20 cellular contexts compared by ENCODE assay signal in the genomic region with DNA sequence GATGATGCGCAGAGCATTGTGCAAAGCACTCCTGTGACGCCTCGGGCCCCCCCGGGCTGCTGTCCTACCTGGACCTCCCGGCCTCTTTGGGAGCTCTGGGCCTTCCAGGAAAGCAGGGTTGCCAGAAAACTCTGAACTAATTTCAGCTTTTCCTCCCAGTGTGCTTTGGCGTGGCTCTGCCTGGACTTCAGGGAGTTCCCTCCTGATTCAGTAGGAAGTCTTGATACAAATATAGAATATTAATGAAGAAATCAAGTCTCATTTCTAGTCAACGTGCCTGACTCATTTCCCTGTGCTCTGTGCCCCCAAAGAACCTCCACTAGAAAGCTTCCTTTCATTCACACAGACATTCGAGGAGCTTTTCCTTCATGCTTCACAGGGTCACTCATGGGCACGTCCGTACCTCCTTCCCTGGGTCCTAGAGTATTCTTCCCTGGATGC.
A peak's percentile ranks its signal among the peaks of the same experiment; 100 is the strongest.
DNase-seq lines count a peak whose midpoint lies in the region; ATAC-seq and TF ChIP-seq lines count a peak whose summit lies in the region.
"Had no signal": no experiment of that assay in that cellular context is flagged by ENCODE, and none has a peak within 500 bp of the region (broad histone marks: within the 10 kb centered on the region; RNA-seq: fewer than 3 reads in every experiment).

No MANE protein-coding gene starts in this region.

- POLR2A ChIA-PET in IMR-90 (lab: Charles Lee; ENCODE audit: unreplicated experiment) (interaction anchor here (0.6 kb wide), 1 partner anchor 203 kb away, joined by 3 read pairs; no protein-coding TSS in a partner anchor), T-cell (lab: Charles Lee) (no interaction called here)

- H3K4me3 ChIP-seq in IMR-90 (ENCODE audit: insufficient read depth, low read depth, low read length) (no peak overlapping the region), gastroesophageal sphincter (no peak overlapping the region), skeletal muscle tissue (ENCODE audit: low read length in 3 of 3) (no peak overlapping the region)
- H3K4me3 ChIP-seq: BLaER1, prostate gland had no signal

- H3K9ac ChIP-seq in IMR-90 (ENCODE audit: low read depth, low read length) = no peak overlapping the region
- H3K9ac ChIP-seq in skeletal muscle tissue (ENCODE audit: low read depth in 1 of 3, low read length in 3 of 3) = no peak overlapping the region
- H3K9ac ChIP-seq: BLaER1 had no signal

- no peak for TF ChIP-seq RAD21 in IMR-90 (IDR thresholded peaks at IDR 0.05; ENCODE audit: low read length)

- dilution Hi-C loops in IMR-90 (cut with HindIII; ENCODE audit: low sequenced_read_pairs, unreplicated experiment) = no loop called here

- H4K91ac ChIP-seq in IMR-90 (ENCODE audit: insufficient read depth, low read depth, low read length) = no peak overlapping the region

- H2BK15ac ChIP-seq in IMR-90 (ENCODE audit: low read depth, low read length) = no peak overlapping the region

- no peak overlapping the region for H2AK5ac ChIP-seq in IMR-90 (ENCODE audit: low read depth, low read length)

- H3K9me1 ChIP-seq in IMR-90 (ENCODE audit: insufficient read depth, low read length) = no peaks in the 10 kb centered on the region

- H3K27me3 ChIP-seq in IMR-90 (ENCODE audit: control insufficient read depth, insufficient read depth, low read length) = no peaks in the 10 kb centered on the region
- H3K27me3 ChIP-seq in gastroesophageal sphincter = no peaks in the 10 kb centered on the region
- no peaks in the 10 kb centered on the region for H3K27me3 ChIP-seq in skeletal muscle tissue (ENCODE audit: control insufficient read depth in 3 of 3, insufficient read depth in 3 of 3, low read length in 3 of 3)
- H3K27me3 ChIP-seq: BLaER1 had no signal

- CTCF ChIA-PET in IMR-90 (lab: Yijun Ruan, JAX) = interaction anchor here (0.8 kb wide), 1 partner anchor 255 kb away, joined by 3 read pairs; no protein-coding TSS in a partner anchor
- CTCF ChIA-PET in T-cell (lab: Charles Lee) = no interaction called here

- H3K23ac ChIP-seq in IMR-90 (ENCODE audit: low read depth, low read length) = no peak overlapping the region

- no peak overlapping the region for H3K18ac ChIP-seq in IMR-90 (ENCODE audit: low read depth, low read length)

- TF ChIP-seq POLR2A in IMR-90 (IDR thresholded peaks at IDR 0.05; ENCODE audit: low read depth, low read length) (no peak), gastroesophageal sphincter (IDR thresholded peaks at IDR 0.05) (no peak)

- in situ Hi-C loops in IMR-90 (cut with MboI; ENCODE audit: low sequenced_read_pairs) = no loop called here

- H3K4me1 ChIP-seq in IMR-90 (ENCODE audit: control insufficient read depth, insufficient read depth, low read length) = peaks cover 6% of the 10 kb centered on the region
- peaks cover 0 to 54% (median 3%) of the 10 kb centered on the region in 3 donors for H3K4me1 ChIP-seq in gastroesophageal sphincter
- H3K4me1 ChIP-seq in skeletal muscle tissue (ENCODE audit: control insufficient read depth in 3 of 3, insufficient read depth in 3 of 3, low read length in 3 of 3) = peaks cover 0 to 5% (median 0%) of the 10 kb centered on the region in 3 donors
- H3K4me1 ChIP-seq: BLaER1, Caco-2 had no signal

- no peak overlapping the region for H3K14ac ChIP-seq in IMR-90 (replicated peaks; ENCODE audit: low read depth, low read length)

- no peak overlapping the region for H4K8ac ChIP-seq in IMR-90 (ENCODE audit: low read depth in 2 of 2, low read length in 2 of 2)

- H3K36me3 Mint-ChIP-seq in T-cell = peaks cover 39% of the 10 kb centered on the region

- H2BK120ac ChIP-seq in IMR-90 (ENCODE audit: low read depth, low read length) = no peak overlapping the region

- H3K56ac ChIP-seq in IMR-90 (ENCODE audit: extremely low read depth, insufficient read depth, low read length) = no peak overlapping the region

- no peak overlapping the region for H3K4me3 Mint-ChIP-seq in T-cell
- H3K4me3 Mint-ChIP-seq: activated naive CD4-positive, alpha-beta T cell treated with anti-CD3 and anti-CD28 coated beads, Interleukin-2, amount 50 U/mL, for 24 hours; neural crest cell; stimulated activated naive CD8-positive, alpha-beta T cell treated with anti-CD3 and anti-CD28 coated beads, Interleukin-15, Interleukin-2, amounts not matched to agents 100 ng/mL and 50 ng/mL, for 24 hours had no signal

- H4K5ac ChIP-seq in IMR-90 (ENCODE audit: low read depth, low read length) = no peak overlapping the region

- TF ChIP-seq EP300 in gastroesophageal sphincter (IDR thresholded peaks at IDR 0.05) = no peak

- no peaks in the 10 kb centered on the region for H3K9me3 ChIP-seq in IMR-90 (ENCODE audit: control insufficient read depth, insufficient read depth, low read length)
- no peaks in the 10 kb centered on the region for H3K9me3 ChIP-seq in gastroesophageal sphincter
- H3K9me3 ChIP-seq in skeletal muscle tissue (ENCODE audit: control insufficient read depth in 3 of 3, low read length in 3 of 3) = no peaks in the 10 kb centered on the region
- H3K9me3 ChIP-seq: BLaER1, Caco-2, prostate gland had no signal

- ATAC-seq in IMR-90 (ENCODE audit: low read depth) (no peak), gastroesophageal sphincter (peak; percentile 51), T-cell (replicated peaks in 1 of 4) (no peak), GM21423 (IDR thresholded peaks at IDR 0.05; ENCODE audit: unreplicated experiment) (no peak)

- no peak overlapping the region for H3K27ac Mint-ChIP-seq in T-cell
- H3K27ac Mint-ChIP-seq: activated naive CD4-positive, alpha-beta T cell treated with anti-CD3 and anti-CD28 coated beads, Interleukin-2, amount 50 U/mL, for 24 hours had no signal

- H3K79me1 ChIP-seq in IMR-90 (ENCODE audit: low read depth in 1 of 2, low read length in 2 of 2) = peaks cover 0 to 6% of the 10 kb centered on the region in 2 experiments; a peak in 1 of 4 replicates

- no peaks in the 10 kb centered on the region for H4K20me1 ChIP-seq in IMR-90 (ENCODE audit: insufficient read depth, low read length)
- H4K20me1 ChIP-seq: BLaER1 had no signal

- H3K9me3 Mint-ChIP-seq in T-cell = no peaks in the 10 kb centered on the region
- H3K9me3 Mint-ChIP-seq: activated naive CD4-positive, alpha-beta T cell treated with anti-CD3 and anti-CD28 coated beads, Interleukin-2, amount 50 U/mL, for 24 hours; neural crest cell; stimulated activated naive CD8-positive, alpha-beta T cell treated with anti-CD3 and anti-CD28 coated beads, Interleukin-15, Interleukin-2, amounts not matched to agents 100 ng/mL and 50 ng/mL, for 24 hours had no signal

- H3K27me3 Mint-ChIP-seq in T-cell = no peaks in the 10 kb centered on the region
- H3K27me3 Mint-ChIP-seq: activated naive CD4-positive, alpha-beta T cell treated with anti-CD3 and anti-CD28 coated beads, Interleukin-2, amount 50 U/mL, for 24 hours; stimulated activated naive CD8-positive, alpha-beta T cell treated with anti-CD3 and anti-CD28 coated beads, Interleukin-15, Interleukin-2, amounts not matched to agents 100 ng/mL and 50 ng/mL, for 24 hours had no signal

- H2BK5ac ChIP-seq in IMR-90 (ENCODE audit: low read depth, low read length, poor library complexity, severe bottlenecking) = no peak overlapping the region

- no peak overlapping the region for H2BK20ac ChIP-seq in IMR-90 (ENCODE audit: low read depth, low read length)

- 82% methylated on average over 3 of the region's 10 CpGs; no CpG with 5 or more reads in 1 of the 2 experiments for WGBS in IMR-90 (ENCODE audit: extremely low coverage in 2 of 2, insufficient read length in 1 of 2), 2 experiments
- WGBS in gastroesophageal sphincter (ENCODE audit: low coverage in 1 of 2), 2 donors = 31 to 70% methylated on average over 5 to 8 of the region's 10 CpGs

- H2AK9ac ChIP-seq in IMR-90 (replicated peaks; ENCODE audit: low read depth, low read length, poor library complexity) = no peak overlapping the region

- peak; percentile 41 for DNase-seq in IMR-90
- peak; percentile 73 for DNase-seq in kidney tubule cell (ENCODE audit: low spot score)
- DNase-seq in DMS114 treated with DMSO at 0.1 percent for 48 hours (lab: John Stamatoyannopoulos, UW; ENCODE audit: unreplicated experiment) = no peak
- DNase-seq in T-cell = no peak
- DNase-seq in stimulated activated CD4-positive, alpha-beta T cell treated with anti-CD3 and anti-CD28 coated beads, Interleukin-4, amount 100 ng/mL, for 4 hours = no peak
- DNase-seq: Caco-2; DND-41; NCI-H1048; NCI-H1930; NCI-H345; NCI-H82; stimulated activated CD4-positive, alpha-beta T cell treated with anti-CD3 and anti-CD28 coated beads, Interleukin-4, amount 100 ng/mL, for 24 hours had no signal

- no peak overlapping the region for H3K27ac ChIP-seq in IMR-90 (ENCODE audit: insufficient read depth, low read length)
- H3K27ac ChIP-seq in gastroesophageal sphincter = peak overlapping the region in 3 of 4 donors; percentile 40 to 71 (median 53)
- peak overlapping the region; percentile 65 for H3K27ac ChIP-seq in skeletal muscle tissue (ENCODE audit: low read depth, low read length)
- H3K27ac ChIP-seq: BLaER1 had no signal

- H3K4ac ChIP-seq in IMR-90 (ENCODE audit: low read depth, low read length) = no peak overlapping the region

- peaks cover 4% of the 10 kb centered on the region for H3K36me3 ChIP-seq in IMR-90 (ENCODE audit: control insufficient read depth, insufficient read depth, low read length)
- H3K36me3 ChIP-seq in gastroesophageal sphincter = peaks cover 0 to 18% of the 10 kb centered on the region in 2 donors
- H3K36me3 ChIP-seq in skeletal muscle tissue (ENCODE audit: control insufficient read depth in 3 of 3, insufficient read depth in 3 of 3, low read length in 3 of 3) = no peaks in the 10 kb centered on the region
- H3K36me3 ChIP-seq: prostate gland had no signal

- intact Hi-C loops in IMR-90 (cut with micrococcal nuclease) = no loop called here

- BruUV-seq in IMR-90 (replicated peaks; lab: Mats Ljungman, UMichigan) = no TSS peak

- peaks cover 5 to 8% (median 5%) of the 10 kb centered on the region in 3 donors for H3K4me1 Mint-ChIP-seq in T-cell

- H3K4me2 ChIP-seq in IMR-90 (ENCODE audit: low read depth, low read length) = no peak overlapping the region
- H3K4me2 ChIP-seq: BLaER1 had no signal

- no peak for TF ChIP-seq CTCF in IMR-90 (conservative IDR thresholded peaks at IDR 0.05; ENCODE audit: low read depth, low read length)
- TF ChIP-seq CTCF in gastroesophageal sphincter (IDR thresholded peaks at IDR 0.05) = no peak

- no peak overlapping the region for H2AFZ ChIP-seq in IMR-90 (replicated peaks; ENCODE audit: low read length, poor library complexity)

TF ChIP-seq in IMR-90, 13 proteins besides CTCF, POLR2A, EP300 and RAD21 (continues in another document):
- TF ChIP-seq USF2 (IDR thresholded peaks at IDR 0.05; ENCODE audit: low read depth, low read length) (no peak), RFX5 (IDR thresholded peaks at IDR 0.05; ENCODE audit: low read depth, low read length) (no peak), BHLHE40 (IDR thresholded peaks at IDR 0.05; ENCODE audit: low read depth, low read length) (no peak), MAFK (IDR thresholded peaks at IDR 0.05; ENCODE audit: low read depth, low read length) (no peak)

Comparison
In these comparisons a context has a peak if more than half of its experiments do, and no peak if none do; other contexts are left out.
1. DNase-seq: peak in IMR-90 (single experiment) and kidney tubule cell (single experiment); none in DMS114 treated with DMSO at 0.1 percent for 48 hours (single experiment), T-cell (0 of 34) and stimulated activated CD4-positive, alpha-beta T cell treated with anti-CD3 and anti-CD28 coated beads, Interleukin-4, amount 100 ng/mL, for 4 hours (0 of 2).